20 cellular contexts compared by ENCODE assay signal in the genomic region with DNA sequence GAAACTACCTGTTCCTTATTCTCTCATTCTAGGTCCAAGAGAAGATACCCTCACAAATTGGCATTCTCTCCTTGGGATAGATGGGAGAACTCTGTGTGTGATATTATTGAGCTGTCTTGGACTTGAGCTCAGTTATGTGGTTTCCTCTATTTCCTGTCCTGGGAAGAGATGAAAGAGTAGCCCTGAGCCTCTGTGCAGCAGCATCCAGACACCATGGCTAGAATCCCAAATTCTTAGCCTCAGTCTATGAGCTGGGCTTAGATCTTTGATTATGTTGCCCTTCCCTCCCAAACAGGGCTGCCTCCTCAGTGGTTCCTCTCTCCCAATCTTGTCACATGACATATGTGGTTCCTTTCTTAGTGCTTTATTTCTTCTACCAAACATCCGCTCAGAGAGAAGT.
DNase-seq lines count a peak whose midpoint lies in the region; ATAC-seq, FAIRE-seq and TF ChIP-seq lines count a peak whose summit lies in the region.
"Had no signal": no experiment of that assay in that cellular context is flagged by ENCODE, and none has a peak within 500 bp of the region (broad histone marks: within the 10 kb centered on the region; RNA-seq: fewer than 3 reads in every experiment).

No MANE protein-coding gene starts in this region.

- H3K36me3 Mint-ChIP-seq in osteocyte (ENCODE audit: unreplicated experiment) = no peaks in the 10 kb centered on the region
- H3K36me3 Mint-ChIP-seq in activated T-helper 17 cell treated with anti-CD3 and anti-CD28 coated beads, Interleukin-2, amount 50 U/mL, for 72 hours (ENCODE audit: low read depth) = no peaks in the 10 kb centered on the region
- H3K36me3 Mint-ChIP-seq: stimulated activated effector memory CD8-positive, alpha-beta T cell treated with anti-CD3 and anti-CD28 coated beads, Interleukin-12 subunit alpha, Interleukin-12 subunit beta, amount 100 ng/mL, for 72 hours had no signal

- intact Hi-C loops in dorsolateral prefrontal cortex (cut with DNase I) = no loop called here

- ATAC-seq in activated T-helper 17 cell treated with anti-CD3 and anti-CD28 coated beads, Interleukin-2, amount 50 U/mL, for 72 hours (replicated peaks) = no peak
- ATAC-seq in GM21786 (IDR thresholded peaks at IDR 0.05; ENCODE audit: unreplicated experiment) = no peak
- ATAC-seq: left lobe of liver; PC-3; stimulated activated effector memory CD8-positive, alpha-beta T cell treated with anti-CD3 and anti-CD28 coated beads, Interleukin-12 subunit alpha, Interleukin-12 subunit beta, amount 100 ng/mL, for 72 hours had no signal

- POLR2A ChIA-PET in RWPE1 (lab: Yijun Ruan, JAX; ENCODE audit: low non-redundant PET) = no interaction called here

- H3K27ac ChIP-seq in dorsolateral prefrontal cortex (peak overlapping the region in 32 of 59 donors; percentile 1 to 88 (median 60)), RWPE1 (no peak overlapping the region)
- H3K27ac ChIP-seq: SK-N-MC, testis had no signal

- no peak overlapping the region for H3K4me3 Mint-ChIP-seq in osteocyte (ENCODE audit: unreplicated experiment)
- H3K4me3 Mint-ChIP-seq in activated T-helper 17 cell treated with anti-CD3 and anti-CD28 coated beads, Interleukin-2, amount 50 U/mL, for 72 hours = no peak overlapping the region
- H3K4me3 Mint-ChIP-seq: CD14-positive monocyte; central memory CD8-positive, alpha-beta T cell; endodermal cell; stimulated activated effector memory CD8-positive, alpha-beta T cell treated with anti-CD3 and anti-CD28 coated beads, Interleukin-12 subunit alpha, Interleukin-12 subunit beta, amount 100 ng/mL, for 72 hours had no signal

- no peaks in the 10 kb centered on the region for H3K9me3 Mint-ChIP-seq in osteocyte (ENCODE audit: unreplicated experiment)
- H3K9me3 Mint-ChIP-seq in activated T-helper 17 cell treated with anti-CD3 and anti-CD28 coated beads, Interleukin-2, amount 50 U/mL, for 72 hours = peaks cover 4% of the 10 kb centered on the region
- H3K9me3 Mint-ChIP-seq: central memory CD8-positive, alpha-beta T cell; endodermal cell had no signal

- peak; percentile 92 for FAIRE-seq in H54 (lab: Jason Lieb, UNC)

- DNase-seq in H54 (ENCODE audit: insufficient read length, low spot score) (no peak), OCI-M1 (lab: John Stamatoyannopoulos, UW) (peak; percentile 31), dorsolateral prefrontal cortex (no peak), osteocyte (ENCODE audit: extremely low spot score, unreplicated experiment) (no peak), RWPE1 (ENCODE audit: low spot score) (no peak)
- DNase-seq: activated CD4-positive, CD25-positive, alpha-beta regulatory T cell treated with anti-CD3 and anti-CD28 coated beads, Interleukin-2, amount 50 U/mL, for 72 hours; DMS153; endodermal cell; GOT3; PC-3; stimulated activated CD4-positive, alpha-beta T cell treated with anti-CD3 and anti-CD28 coated beads, Interleukin-15, amount 100 ng/mL, for 24 hours; T1000; testis had no signal

- H3K27me3 Mint-ChIP-seq in osteocyte (ENCODE audit: unreplicated experiment) = no peaks in the 10 kb centered on the region
- no peaks in the 10 kb centered on the region for H3K27me3 Mint-ChIP-seq in activated T-helper 17 cell treated with anti-CD3 and anti-CD28 coated beads, Interleukin-2, amount 50 U/mL, for 72 hours
- H3K27me3 Mint-ChIP-seq: central memory CD8-positive, alpha-beta T cell had no signal

- peak overlapping the region; percentile 25 for H3K27ac Mint-ChIP-seq in osteocyte (ENCODE audit: unreplicated experiment)
- no peak overlapping the region for H3K27ac Mint-ChIP-seq in activated T-helper 17 cell treated with anti-CD3 and anti-CD28 coated beads, Interleukin-2, amount 50 U/mL, for 72 hours
- H3K27ac Mint-ChIP-seq: endodermal cell; stimulated activated effector memory CD8-positive, alpha-beta T cell treated with anti-CD3 and anti-CD28 coated beads, Interleukin-12 subunit alpha, Interleukin-12 subunit beta, amount 100 ng/mL, for 72 hours had no signal

- TF ChIP-seq CTCF in dorsolateral prefrontal cortex (IDR thresholded peaks at IDR 0.05 in 54 of 56, conservative IDR thresholded peaks at IDR 0.05 in 2 of 56; ENCODE audit: low read depth in 1 of 56, partially characterized antibody in 56 of 56) (no peak), osteocyte (IDR thresholded peaks at IDR 0.05) (no peak), RWPE1 (conservative IDR thresholded peaks at IDR 0.05; ENCODE audit: low read depth) (no peak)

- TF ChIP-seq POLR2A in H54 (IDR thresholded peaks at IDR 0.05; ENCODE audit: low read depth, low read length) = no peak

- H3K4me3 ChIP-seq in dorsolateral prefrontal cortex = no peak overlapping the region
- H3K4me3 ChIP-seq: SK-N-MC, testis had no signal

- no peaks in the 10 kb centered on the region for H3K27me3 ChIP-seq in dorsolateral prefrontal cortex
- H3K27me3 ChIP-seq: testis had no signal

- H3K4me1 Mint-ChIP-seq in osteocyte (ENCODE audit: unreplicated experiment) = peaks cover 40% of the 10 kb centered on the region
- H3K4me1 Mint-ChIP-seq in activated T-helper 17 cell treated with anti-CD3 and anti-CD28 coated beads, Interleukin-2, amount 50 U/mL, for 72 hours = no peaks in the 10 kb centered on the region
- H3K4me1 Mint-ChIP-seq: central memory CD8-positive, alpha-beta T cell; stimulated activated effector memory CD8-positive, alpha-beta T cell treated with anti-CD3 and anti-CD28 coated beads, Interleukin-12 subunit alpha, Interleukin-12 subunit beta, amount 100 ng/mL, for 72 hours had no signal

- CTCF ChIA-PET in RWPE1 (lab: Yijun Ruan, JAX) = interaction anchor here (0.5 kb wide), 2 partner anchors 65 to 618 kb away, joined by 3 read pairs; no protein-coding TSS in a partner anchor
